Comparison of ENCODE assay signal across 18 cellular contexts in the genomic region with DNA sequence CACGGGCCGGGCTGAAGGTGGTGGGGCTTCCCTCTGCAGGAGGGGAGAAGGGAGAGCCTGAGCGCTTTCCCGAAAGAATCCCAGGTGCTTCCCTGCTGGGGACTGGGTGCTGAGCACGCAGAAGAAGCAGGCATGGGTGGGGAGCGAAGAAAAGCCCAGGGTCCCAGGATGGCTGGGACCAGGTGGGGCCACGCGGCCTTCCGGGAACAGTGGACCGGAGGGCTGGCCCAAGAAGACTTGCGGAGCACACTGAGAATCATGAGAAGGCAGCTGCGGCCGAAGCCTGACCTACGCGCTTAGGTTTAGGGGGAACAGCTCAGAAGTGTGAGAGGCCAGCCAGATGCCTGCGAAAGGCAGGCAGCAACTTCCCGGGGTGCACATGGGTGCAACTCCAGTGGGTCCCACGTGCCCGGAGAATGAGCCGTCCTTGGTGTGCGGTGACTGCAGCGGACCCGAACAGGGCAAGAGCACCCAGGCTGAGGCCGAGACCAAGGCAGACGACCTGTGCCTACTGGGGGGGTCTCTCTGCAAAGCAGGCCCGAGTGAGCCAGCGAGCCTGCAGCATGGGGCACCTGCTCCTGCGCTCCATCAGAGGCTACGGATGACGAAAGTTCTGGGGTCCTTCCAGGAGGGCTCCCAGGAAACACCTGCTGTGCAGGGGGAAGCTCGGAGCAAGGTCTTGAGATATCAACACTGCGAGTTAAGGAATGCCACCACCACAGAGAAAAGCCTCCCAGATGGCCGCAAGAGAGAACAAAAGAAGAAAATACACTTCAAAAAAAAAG. TPM values are rescaled to one million over a fixed set of nuclear protein-coding genes. Genes with fewer than 3 reads are reported as not detected.
DNase-seq lines count a peak whose midpoint lies in the region; ATAC-seq and TF ChIP-seq lines count a peak whose summit lies in the region.
"Had no signal": no experiment of that assay in that cellular context is flagged by ENCODE, and none has a peak within 500 bp of the region (broad histone marks: within the 10 kb centered on the region; RNA-seq: fewer than 3 reads in every experiment).

No MANE protein-coding gene starts in this region.

- H3F3A ChIP-seq in SK-N-SH (replicated peaks; ENCODE audit: insufficient read depth), result no peaks in the 10 kb centered on the region

- no peak overlapping the region for H2AFZ ChIP-seq in SK-N-SH (ENCODE audit: low read depth)
- no peak overlapping the region for H2AFZ ChIP-seq in osteoblast (ENCODE audit: low read length)

- H3K4me1 ChIP-seq in SK-N-SH (ENCODE audit: control insufficient read depth in 1 of 2, insufficient read depth in 2 of 2, low read depth in 1 of 2, low read length in 1 of 2) (peaks cover 0 to 3% of the 10 kb centered on the region in 2 experiments; a peak in 1 of 4 replicates), osteoblast (ENCODE audit: insufficient read depth, low read length) (peaks cover 8% of the 10 kb centered on the region)

- peaks cover 27% of the 10 kb centered on the region for H3K4me1 Mint-ChIP-seq in glutamatergic neuron (ENCODE audit: low read depth, unreplicated experiment)

- WGBS in SK-N-SH (ENCODE audit: low lambda C conversion rate), result 97% methylated on average over 17 of the region's 33 CpGs

- ATAC-seq in SK-N-SH treated with all-trans-retinoic acid at 6 μM for 48 hours, result no peak

- H3K27ac Mint-ChIP-seq in glutamatergic neuron (ENCODE audit: unreplicated experiment), result peak overlapping the region; percentile 34
- H3K27ac Mint-ChIP-seq: HFFc6 had no signal

- H3K36me3 Mint-ChIP-seq in glutamatergic neuron (ENCODE audit: unreplicated experiment), result peaks cover 2% of the 10 kb centered on the region

- H3K4me3 Mint-ChIP-seq in glutamatergic neuron (ENCODE audit: unreplicated experiment), result no peak overlapping the region
- H3K4me3 Mint-ChIP-seq: HFFc6 had no signal

- CTCF ChIA-PET in SK-N-SH (lab: Yijun Ruan, JAX), result interaction anchor here (2.6 kb wide), 1 partner anchor 10 kb away, joined by 19 read pairs; no protein-coding TSS in a partner anchor

- peaks cover 4% of the 10 kb centered on the region for H3K9me3 Mint-ChIP-seq in glutamatergic neuron (ENCODE audit: unreplicated experiment)
- H3K9me3 Mint-ChIP-seq: HFFc6 had no signal

- H3K27me3 Mint-ChIP-seq in glutamatergic neuron (ENCODE audit: unreplicated experiment), result peaks cover 13% of the 10 kb centered on the region

- H3K79me2 ChIP-seq in SK-N-SH (ENCODE audit: insufficient read depth) (peaks cover 33% of the 10 kb centered on the region; the same call in 1 of the 2 replicates), osteoblast (ENCODE audit: insufficient read depth, low read length) (peaks cover 61% of the 10 kb centered on the region)

- H3K9me3 ChIP-seq in SK-N-SH (no peaks in the 10 kb centered on the region), osteoblast (ENCODE audit: low read depth, low read length) (no peaks in the 10 kb centered on the region)

- H3K4me3 ChIP-seq in SK-N-SH (ENCODE audit: low read depth in 2 of 2, low read length in 1 of 2) (no peak overlapping the region), osteoblast (ENCODE audit: insufficient read depth, low read length) (no peak overlapping the region)
- H3K4me3 ChIP-seq in Jurkat, Clone E6-1 (ENCODE audit: low read length), result no peak overlapping the region
- H3K4me3 ChIP-seq: SK-N-MC had no signal

- no peaks in the 10 kb centered on the region for H3K27me3 ChIP-seq in SK-N-SH (ENCODE audit: insufficient read depth)
- H3K27me3 ChIP-seq in osteoblast (ENCODE audit: insufficient read depth, low read length), result no peaks in the 10 kb centered on the region

- no peak for TF ChIP-seq EP300 in SK-N-SH (IDR thresholded peaks at IDR 0.05; ENCODE audit: borderline replicate concordance in 1 of 2, low read depth in 1 of 2, low read length in 1 of 2)

- POLR2A ChIA-PET in SK-N-SH (lab: Yijun Ruan, JAX), result no interaction called here

- H3K36me3 ChIP-seq in SK-N-SH (replicated peaks in 1 of 2; ENCODE audit: control insufficient read depth in 1 of 2, insufficient read depth in 2 of 2, low read length in 1 of 2), result peaks cover 0 to 26% of the 10 kb centered on the region in 2 experiments
- peaks cover 28% of the 10 kb centered on the region for H3K36me3 ChIP-seq in osteoblast (ENCODE audit: insufficient read depth, low read length)

- DNase-seq in SK-N-SH (peak; percentile 30), glutamatergic neuron (no peak), osteoblast (ENCODE audit: insufficient read length, low spot score, missing footprints) (peak; percentile 84), globus pallidus (ENCODE audit: low spot score) (no peak), NCI-H446 treated with DMSO at 0.1 percent for 48 hours (lab: John Stamatoyannopoulos, UW) (no peak), NCI-H2227 (lab: John Stamatoyannopoulos, UW; ENCODE audit: unreplicated experiment) (no peak)
- peak; percentile 61 for DNase-seq in Jurkat, Clone E6-1 (ENCODE audit: low read depth, low spot score)
- DNase-seq: COR-L47, HFFc6, NCI-H1436 treated with DMSO at 0.1 percent for 48 hours, NCI-H2081, NCI-H526, OCI-M1, RPMI8226 had no signal

- H3K9me2 ChIP-seq in SK-N-SH, result no peaks in the 10 kb centered on the region

- H3K4me2 ChIP-seq in SK-N-SH (no peak overlapping the region), osteoblast (ENCODE audit: insufficient read depth, low read length) (no peak overlapping the region)

- TF ChIP-seq CTCF in SK-N-SH (IDR thresholded peaks at IDR 0.05), result no peak
- no peak for TF ChIP-seq CTCF in glutamatergic neuron (IDR thresholded peaks at IDR 0.05; ENCODE audit: partially characterized antibody, unreplicated experiment)
- no peak for TF ChIP-seq CTCF in osteoblast (IDR thresholded peaks at IDR 0.05; ENCODE audit: extremely low read depth, low read depth, low read length)

- H4K20me1 ChIP-seq in SK-N-SH (ENCODE audit: insufficient read depth) (peaks cover 25% of the 10 kb centered on the region; the same call in 1 of the 2 replicates), osteoblast (ENCODE audit: insufficient read depth, low read length) (peaks cover 49% of the 10 kb centered on the region)

- no peak overlapping the region for H3K9ac ChIP-seq in SK-N-SH

- H3K27ac ChIP-seq in SK-N-SH (ENCODE audit: low read depth in 2 of 2, low read length in 1 of 2) (no peak overlapping the region), osteoblast (ENCODE audit: low read depth, low read length) (no peak overlapping the region)
- H3K27ac ChIP-seq: 22Rv1, C4-2B had no signal

- TF ChIP-seq RAD21 in SK-N-SH (IDR thresholded peaks at IDR 0.05; ENCODE audit: low read length), result no peak

TF ChIP-seq in SK-N-SH, 30 proteins besides CTCF, POLR2A, EP300 and RAD21 (continues in another document):
- TF ChIP-seq ELF1 (IDR thresholded peaks at IDR 0.05), result no peak
- no peak for TF ChIP-seq RCOR1 (IDR thresholded peaks at IDR 0.05; ENCODE audit: low read length)
- no peak for TF ChIP-seq TCF12 (IDR thresholded peaks at IDR 0.05)

TF ChIP-seq in SK-N-SH treated with all-trans-retinoic acid at 6 μM for 48 hours, 23 proteins besides CTCF, POLR2A, EP300 and RAD21 (continues in another document):
- TF ChIP-seq, protein P1, sequence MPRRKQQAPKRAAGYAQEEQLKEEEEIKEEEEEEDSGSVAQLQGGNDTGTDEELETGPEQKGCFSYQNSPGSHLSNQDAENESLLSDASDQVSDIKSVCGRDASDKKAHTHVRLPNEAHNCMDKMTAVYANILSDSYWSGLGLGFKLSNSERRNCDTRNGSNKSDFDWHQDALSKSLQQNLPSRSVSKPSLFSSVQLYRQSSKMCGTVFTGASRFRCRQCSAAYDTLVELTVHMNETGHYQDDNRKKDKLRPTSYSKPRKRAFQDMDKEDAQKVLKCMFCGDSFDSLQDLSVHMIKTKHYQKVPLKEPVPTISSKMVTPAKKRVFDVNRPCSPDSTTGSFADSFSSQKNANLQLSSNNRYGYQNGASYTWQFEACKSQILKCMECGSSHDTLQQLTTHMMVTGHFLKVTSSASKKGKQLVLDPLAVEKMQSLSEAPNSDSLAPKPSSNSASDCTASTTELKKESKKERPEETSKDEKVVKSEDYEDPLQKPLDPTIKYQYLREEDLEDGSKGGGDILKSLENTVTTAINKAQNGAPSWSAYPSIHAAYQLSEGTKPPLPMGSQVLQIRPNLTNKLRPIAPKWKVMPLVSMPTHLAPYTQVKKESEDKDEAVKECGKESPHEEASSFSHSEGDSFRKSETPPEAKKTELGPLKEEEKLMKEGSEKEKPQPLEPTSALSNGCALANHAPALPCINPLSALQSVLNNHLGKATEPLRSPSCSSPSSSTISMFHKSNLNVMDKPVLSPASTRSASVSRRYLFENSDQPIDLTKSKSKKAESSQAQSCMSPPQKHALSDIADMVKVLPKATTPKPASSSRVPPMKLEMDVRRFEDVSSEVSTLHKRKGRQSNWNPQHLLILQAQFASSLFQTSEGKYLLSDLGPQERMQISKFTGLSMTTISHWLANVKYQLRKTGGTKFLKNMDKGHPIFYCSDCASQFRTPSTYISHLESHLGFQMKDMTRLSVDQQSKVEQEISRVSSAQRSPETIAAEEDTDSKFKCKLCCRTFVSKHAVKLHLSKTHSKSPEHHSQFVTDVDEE (CRISPR knock-in tag; IDR thresholded peaks at IDR 0.05), result no peak
- TF ChIP-seq CSDC2 (CRISPR knock-in tag; IDR thresholded peaks at IDR 0.05), result no peak
- TF ChIP-seq ZC3H10 (CRISPR knock-in tag; IDR thresholded peaks at IDR 0.05), result no peak
- no peak for TF ChIP-seq ZNF565 (CRISPR knock-in tag; conservative IDR thresholded peaks at IDR 0.05; ENCODE audit: low read depth)
- no peak for TF ChIP-seq SNAI2 (CRISPR knock-in tag; IDR thresholded peaks at IDR 0.05)
- TF ChIP-seq ZNF70 (CRISPR knock-in tag; IDR thresholded peaks at IDR 0.05), result no peak
- TF ChIP-seq, protein P2, sequence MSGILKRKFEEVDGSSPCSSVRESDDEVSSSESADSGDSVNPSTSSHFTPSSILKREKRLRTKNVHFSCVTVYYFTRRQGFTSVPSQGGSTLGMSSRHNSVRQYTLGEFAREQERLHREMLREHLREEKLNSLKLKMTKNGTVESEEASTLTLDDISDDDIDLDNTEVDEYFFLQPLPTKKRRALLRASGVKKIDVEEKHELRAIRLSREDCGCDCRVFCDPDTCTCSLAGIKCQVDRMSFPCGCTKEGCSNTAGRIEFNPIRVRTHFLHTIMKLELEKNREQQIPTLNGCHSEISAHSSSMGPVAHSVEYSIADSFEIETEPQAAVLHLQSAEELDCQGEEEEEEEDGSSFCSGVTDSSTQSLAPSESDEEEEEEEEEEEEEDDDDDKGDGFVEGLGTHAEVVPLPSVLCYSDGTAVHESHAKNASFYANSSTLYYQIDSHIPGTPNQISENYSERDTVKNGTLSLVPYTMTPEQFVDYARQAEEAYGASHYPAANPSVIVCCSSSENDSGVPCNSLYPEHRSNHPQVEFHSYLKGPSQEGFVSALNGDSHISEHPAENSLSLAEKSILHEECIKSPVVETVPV (CRISPR knock-in tag; IDR thresholded peaks at IDR 0.05), result no peak
- TF ChIP-seq ARNTL (CRISPR knock-in tag; IDR thresholded peaks at IDR 0.05; ENCODE audit: borderline replicate concordance, low read depth), result no peak

RNA-seq across cellular contexts. Expression of a gene that starts 52.4 kb away (rescaled TPM):
- polyA plus RNA-seq in SK-N-SH (2012; rRNA removed), result 12.7 and 19.0 TPM in 2 replicates
- polyA plus RNA-seq in SK-N-SH (2012; cell fraction: cytosol; rRNA removed), result 7.9 and 13.5 TPM in 2 replicates
- polyA plus RNA-seq in SK-N-SH (2012; cell fraction: nucleus; rRNA removed), result 31.0 and 38.9 TPM in 2 replicates
- polyA plus RNA-seq in Jurkat, Clone E6-1 (2012; ENCODE audit: insufficient read depth, insufficient read length), result 43.3 TPM
- 52.9 TPM for total RNA-seq in glutamatergic neuron (ENCODE audit: unreplicated experiment)
- 14.7 and 15.9 TPM in 2 replicates for total RNA-seq in osteoblast

Comparison
In these comparisons a context has a peak if more than half of its experiments do, and no peak if none do; other contexts are left out.
1. DNase-seq: peak in SK-N-SH (single experiment), Jurkat, Clone E6-1 (single experiment) and osteoblast (single experiment); none in glutamatergic neuron (single experiment), globus pallidus (single experiment), NCI-H446 treated with DMSO at 0.1 percent for 48 hours (single experiment) and NCI-H2227 (single experiment).